In genomic region chr19:36121486-36122124, GRCh38 we compare ENCODE assay signal across 1 cellular context.
TF ChIP-seq lines count a peak whose summit lies in the region.

No MANE protein-coding gene starts in this region.

TF ChIP-seq in K562, 482 proteins besides CTCF, POLR2A, EP300 and RAD21:
- TF ChIP-seq KLF13 (tag; IDR thresholded peaks at IDR 0.05; ENCODE audit: borderline replicate concordance, low read depth) (no peak), HSF4 (CRISPR knock-in tag; IDR thresholded peaks at IDR 0.05; ENCODE audit: borderline replicate concordance) (no peak), NCOA1 (IDR thresholded peaks at IDR 0.05; ENCODE audit: low read depth) (no peak), FOXP1 (CRISPR knock-in tag; IDR thresholded peaks at IDR 0.05) (no peak), ZC3H11A (IDR thresholded peaks at IDR 0.05; ENCODE audit: low read depth, low read length) (no peak), ZNF274 (IDR thresholded peaks at IDR 0.05; ENCODE audit: borderline replicate concordance, low read depth, low read length) (no peak), FOXJ3 (CRISPR knock-in tag; IDR thresholded peaks at IDR 0.05) (no peak), ZBTB26 (CRISPR knock-in tag; IDR thresholded peaks at IDR 0.05) (no peak), ZKSCAN3 (CRISPR knock-in tag; IDR thresholded peaks at IDR 0.05) (no peak), ATF1 (CRISPR knock-in tag; IDR thresholded peaks at IDR 0.05) (no peak), ATF1 (tag; IDR thresholded peaks at IDR 0.05) (no peak), ZBTB33 (CRISPR knock-in tag; IDR thresholded peaks at IDR 0.05) (peak; percentile 92), VEZF1 (CRISPR knock-in tag; IDR thresholded peaks at IDR 0.05) (no peak), POLR2G (IDR thresholded peaks at IDR 0.05; ENCODE audit: low read depth, low read length) (0 out of 2 replicates have a peak, but pooled peaks have one; percentile 36), CXXC5 (CRISPR knock-in tag; IDR thresholded peaks at IDR 0.05) (no peak), NCOA6 (IDR thresholded peaks at IDR 0.05) (no peak), CREB5 (CRISPR knock-in tag; IDR thresholded peaks at IDR 0.05) (no peak), CHD4 (IDR thresholded peaks at IDR 0.05; ENCODE audit: insufficient read depth, insufficient replicate concordance, low read depth, low read length, poor library complexity, severe bottlenecking) (no peak), HLTF (IDR thresholded peaks at IDR 0.05) (no peak), E2F6 (IDR thresholded peaks at IDR 0.05; ENCODE audit: borderline replicate concordance in 1 of 2, extremely low read depth in 1 of 2, insufficient read depth in 1 of 2, insufficient read length in 1 of 2, low read depth in 1 of 2, low read length in 1 of 2, poor library complexity in 1 of 2, severe bottlenecking in 1 of 2) (peak in 1 of 2 experiments; percentile 19), E2F1 (CRISPR knock-in tag; IDR thresholded peaks at IDR 0.05) (no peak), YBX1 (IDR thresholded peaks at IDR 0.05) (no peak), PTTG1 (tag; IDR thresholded peaks at IDR 0.05; ENCODE audit: low read depth) (no peak), ZNF41 (CRISPR knock-in tag; conservative IDR thresholded peaks at IDR 0.05) (no peak), GATAD2B (IDR thresholded peaks at IDR 0.05; ENCODE audit: borderline replicate concordance) (no peak), MCM5 (IDR thresholded peaks at IDR 0.05; ENCODE audit: low read depth) (no peak)
TF ChIP-seq in K562: peak in this region for 3.
